Comparison of ENCODE assay signal across 34 cellular contexts in genomic region chr5:11997942-11998341, GRCh38.
"Had no signal": no experiment of that assay in that cellular context is flagged by ENCODE, and none has a peak within 500 bp of the region (broad histone marks: within the 10 kb centered on the region; RNA-seq: fewer than 3 reads in every experiment).

No MANE protein-coding gene starts in this region.

- ATAC-seq: activated naive CD4-positive, alpha-beta T cell treated with anti-CD3 and anti-CD28 coated beads, Interleukin-2, amount 50 U/mL, for 72 hours; activated naive CD8-positive, alpha-beta T cell treated with anti-CD3 and anti-CD28 coated beads, Interleukin-2, amount 50 U/mL, for 24 hours; activated T-cell treated with anti-CD3 and anti-CD28 coated beads, Interleukin-2, amount 50 U/mL, for 4 hours; activated T-cell treated with anti-CD3 and anti-CD28 coated beads, Interleukin-2, amount 50 U/mL, for 72 hours; activated T-helper 17 cell treated with anti-CD3 and anti-CD28 coated beads, Interleukin-2, amount 50 U/mL, for 72 hours; body of pancreas had no signal

- H3K4me3 ChIP-seq: adrenal gland, ascending aorta, body of pancreas, breast epithelium, cardiac muscle cell had no signal

- DNase-seq: activated effector memory CD4-positive, alpha-beta T cell treated with anti-CD3 and anti-CD28 coated beads, Interleukin-2, amount 50 U/mL, for 16 hours; activated effector memory CD4-positive, alpha-beta T cell treated with Interleukin-2 at 50 U/mL for 16 hours; activated gamma-delta T cell; activated gamma-delta T cell treated with Interleukin-2 at 50 U/mL for 16 hours; activated naive CD4-positive, alpha-beta T cell; activated naive CD4-positive, alpha-beta T cell treated with anti-CD3 and anti-CD28 coated beads for 36 hours; activated naive CD4-positive, alpha-beta T cell treated with anti-CD3 and anti-CD28 coated beads, Interleukin-2, amount 10 ng/mL, durations not matched to agents 7 days and 5 days; activated naive CD4-positive, alpha-beta T cell treated with anti-CD3 and anti-CD28 coated beads, Interleukin-2, amount 50 U/mL, for 16 hours; activated naive CD4-positive, alpha-beta T cell treated with Interleukin-2 at 50 U/mL for 16 hours; activated naive CD8-positive, alpha-beta T cell treated with anti-CD3 and anti-CD28 coated beads for 36 hours; activated naive CD8-positive, alpha-beta T cell treated with anti-CD3 and anti-CD28 coated beads, Interleukin-2, amount 10 ng/mL, durations not matched to agents 7 days and 5 days; activated naive CD8-positive, alpha-beta T cell treated with anti-CD3 and anti-CD28 coated beads, Interleukin-2, amount 50 U/mL, for 24 hours; activated T-cell treated with anti-CD3 and anti-CD28 coated beads, Interleukin-2, amount 50 U/mL, for 1 hour; activated T-cell treated with anti-CD3 and anti-CD28 coated beads, Interleukin-2, amount 50 U/mL, for 24 hours; activated T-cell treated with anti-CD3 and anti-CD28 coated beads, Interleukin-2, amount 50 U/mL, for 4 hours; activated T-cell treated with anti-CD3 and anti-CD28 coated beads, Interleukin-2, amount 50 U/mL, for 48 hours; activated T-cell treated with anti-CD3 and anti-CD28 coated beads, Interleukin-2, amount 50 U/mL, for 72 hours; adrenal gland; amniotic stem cell; amygdala; anterior cingulate cortex; aorta; body of pancreas; brain microvascular endothelial cell; caudate nucleus; central memory CD4-positive, alpha-beta T cell; cerebellar nuclear complex had no signal

- H3K27me3 ChIP-seq: adrenal gland, ascending aorta, body of pancreas, brain microvascular endothelial cell, breast epithelium, cardiac muscle cell had no signal

- H3K36me3 ChIP-seq: adrenal gland, ascending aorta, brain microvascular endothelial cell, breast epithelium, cardiac muscle cell had no signal

- H3K9me3 ChIP-seq: adrenal gland, ascending aorta, body of pancreas, breast epithelium had no signal

- FAIRE-seq: astrocyte, bronchial epithelial cell had no signal

- H3K4me1 ChIP-seq: adrenal gland, ascending aorta, body of pancreas, breast epithelium had no signal

- H3K27ac ChIP-seq: adrenal gland, ascending aorta, body of pancreas, brain microvascular endothelial cell, breast epithelium, cardiac muscle cell had no signal
